Comparison of ENCODE assay signal across 18 cellular contexts in the genomic region with DNA sequence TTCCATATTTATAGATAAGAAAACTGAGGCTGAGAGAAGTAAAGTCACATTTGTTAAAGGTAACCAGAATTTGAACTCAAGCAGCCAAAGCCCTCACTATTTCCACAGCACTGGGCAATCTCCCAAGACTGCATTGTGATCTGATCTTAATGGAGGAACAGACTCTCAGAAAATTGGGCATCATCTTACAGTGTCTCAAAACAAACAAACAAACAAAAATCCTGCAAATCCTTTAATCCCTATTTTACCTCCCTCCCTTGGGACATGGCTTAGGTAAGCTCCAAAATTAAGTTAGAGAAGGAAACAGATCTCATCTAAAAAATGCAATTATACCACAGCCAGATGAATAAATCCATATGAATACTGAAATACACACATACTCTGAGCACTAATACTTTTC. TPM values are rescaled to one million over a fixed set of nuclear protein-coding genes. Genes with fewer than 3 reads are reported as not detected.
A peak's percentile ranks its signal among the peaks of the same experiment; 100 is the strongest.
DNase-seq lines count a peak whose midpoint lies in the region; ATAC-seq and TF ChIP-seq lines count a peak whose summit lies in the region.
"Had no signal": no experiment of that assay in that cellular context is flagged by ENCODE, and none has a peak within 500 bp of the region (broad histone marks: within the 10 kb centered on the region; RNA-seq: fewer than 3 reads in every experiment).

No MANE protein-coding gene starts in this region.

- no peaks in the 10 kb centered on the region for H3K36me3 Mint-ChIP-seq in activated CD4-positive, alpha-beta T cell treated with anti-CD3 and anti-CD28 coated beads, Interleukin-2, amount 10 ng/mL, durations not matched to agents 24 days and 14 days (ENCODE audit: low read depth)
- H3K36me3 Mint-ChIP-seq: activated naive CD4-positive, alpha-beta T cell treated with anti-CD3 and anti-CD28 coated beads, Interleukin-2, amount 50 U/mL, for 72 hours had no signal

- H3K27ac ChIP-seq in OCI-LY7 (ENCODE audit: low read depth, low read length, poor library complexity, severe bottlenecking) (no peak overlapping the region), smooth muscle cell (ENCODE audit: low read depth) (no peak overlapping the region)
- H3K27ac ChIP-seq: body of pancreas, gastroesophageal sphincter, VCaP had no signal

- no peaks in the 10 kb centered on the region for H3F3A ChIP-seq in smooth muscle cell (ENCODE audit: low read depth)

- no peaks in the 10 kb centered on the region for H3K9me3 Mint-ChIP-seq in activated CD4-positive, alpha-beta T cell treated with anti-CD3 and anti-CD28 coated beads, Interleukin-2, amount 10 ng/mL, durations not matched to agents 24 days and 14 days
- H3K9me3 Mint-ChIP-seq: activated CD4-positive, alpha-beta memory T cell treated with anti-CD3 and anti-CD28 coated beads, Interleukin-2, amount 10 ng/mL, durations not matched to agents 7 days and 5 days; activated naive CD4-positive, alpha-beta T cell treated with anti-CD3 and anti-CD28 coated beads, Interleukin-2, amount 50 U/mL, for 72 hours; dendritic cell treated with granulocyte-macrophage colony-stimulating factor and Interleukin-4, amounts not matched to agents 40 ng/mL and 50 ng/mL, for 4 days; T-helper 1 cell treated with Interleukin-12 subunit alpha and Interleukin-12 subunit beta and Interleukin-4 antibody, amounts not matched to agents 30 μg/mL and 1 μg/mL, for 36 hours had no signal

- H4K20me1 ChIP-seq in OCI-LY7 (ENCODE audit: insufficient read depth, low read length) (no peaks in the 10 kb centered on the region), smooth muscle cell (ENCODE audit: low read depth) (no peaks in the 10 kb centered on the region)

- BruUV-seq in OCI-LY7 (replicated peaks; lab: Mats Ljungman, UMichigan): no TSS peak

- H3K4me3 ChIP-seq in OCI-LY7 (ENCODE audit: low read depth, low read length, poor library complexity, severe bottlenecking): peak overlapping the region; percentile 10
- no peak overlapping the region for H3K4me3 ChIP-seq in fibroblast of pulmonary artery (replicated peaks; ENCODE audit: low read depth, low read length)
- no peak overlapping the region for H3K4me3 ChIP-seq in smooth muscle cell
- H3K4me3 ChIP-seq: body of pancreas, gastroesophageal sphincter, GM12878 had no signal

- H3K79me2 ChIP-seq in OCI-LY7 (ENCODE audit: insufficient read depth, low read depth, low read length) (no peaks in the 10 kb centered on the region), smooth muscle cell (ENCODE audit: low read depth) (no peaks in the 10 kb centered on the region)

- H3K36me3 ChIP-seq in OCI-LY7 (ENCODE audit: insufficient read depth, low read length) (no peaks in the 10 kb centered on the region), smooth muscle cell (ENCODE audit: low read depth) (no peaks in the 10 kb centered on the region)
- H3K36me3 ChIP-seq: gastroesophageal sphincter had no signal

- no peak overlapping the region for H3K27ac Mint-ChIP-seq in activated CD4-positive, alpha-beta T cell treated with anti-CD3 and anti-CD28 coated beads, Interleukin-2, amount 10 ng/mL, durations not matched to agents 24 days and 14 days
- H3K27ac Mint-ChIP-seq: activated CD4-positive, alpha-beta memory T cell treated with anti-CD3 and anti-CD28 coated beads, Interleukin-2, amount 10 ng/mL, durations not matched to agents 7 days and 5 days; activated naive CD4-positive, alpha-beta T cell treated with anti-CD3 and anti-CD28 coated beads, Interleukin-2, amount 50 U/mL, for 72 hours; dendritic cell treated with granulocyte-macrophage colony-stimulating factor and Interleukin-4, amounts not matched to agents 40 ng/mL and 50 ng/mL, for 4 days; T-helper 1 cell treated with Interleukin-12 subunit alpha and Interleukin-12 subunit beta and Interleukin-4 antibody, amounts not matched to agents 30 μg/mL and 1 μg/mL, for 36 hours had no signal

- POLR2A ChIA-PET in OCI-LY7 (lab: Charles Lee): interaction anchor here (0.6 to 1.3 kb wide), 5 partner anchors 8 to 165 kb away, joined by 3 to 4 read pairs (median 3); no protein-coding TSS in a partner anchor

- H3K9me2 ChIP-seq in OCI-LY7 (ENCODE audit: insufficient read depth, low read length): no peaks in the 10 kb centered on the region

- no peak for DNase-seq in activated CD4-positive, alpha-beta T cell treated with anti-CD3 and anti-CD28 coated beads, Interleukin-2, amount 10 ng/mL, durations not matched to agents 24 days and 14 days
- DNase-seq in activated CD4-positive, alpha-beta T cell treated with anti-CD3 and anti-CD28 coated beads, Interleukin-2, amount 50 U/mL, for 1 hour: no peak
- no peak for DNase-seq in OCI-LY7 (ENCODE audit: low spot score)
- peak; percentile 45 for DNase-seq in fibroblast of pulmonary artery (ENCODE audit: low read depth)
- no peak for DNase-seq in smooth muscle cell (lab: John Stamatoyannopoulos, UW; ENCODE audit: unreplicated experiment)
- no peak for DNase-seq in left lobe of liver (ENCODE audit: low spot score)
- DNase-seq in NCI-H1930 (lab: John Stamatoyannopoulos, UW): no peak
- no peak for DNase-seq in stimulated activated naive CD4-positive, alpha-beta T cell treated with Interleukin-2 at 50 U/mL for 16 hours (lab: John Stamatoyannopoulos, UW)
- DNase-seq: midbrain, NCI-H187 had no signal

- H2AFZ ChIP-seq in OCI-LY7 (ENCODE audit: low read length) (peak overlapping the region; percentile 90; the same call in 1 of the 2 replicates), smooth muscle cell (ENCODE audit: low read depth) (peak overlapping the region; percentile 68)

- no peak for ATAC-seq in left lobe of liver
- ATAC-seq: body of pancreas, gastroesophageal sphincter had no signal

- H3K9me3 ChIP-seq in OCI-LY7 (ENCODE audit: low read length) (no peaks in the 10 kb centered on the region), smooth muscle cell (replicated peaks; ENCODE audit: low read depth) (no peaks in the 10 kb centered on the region)
- H3K9me3 ChIP-seq: body of pancreas, gastroesophageal sphincter had no signal

- peak overlapping the region; percentile 35 for H3K4me3 Mint-ChIP-seq in activated CD4-positive, alpha-beta T cell treated with anti-CD3 and anti-CD28 coated beads, Interleukin-2, amount 10 ng/mL, durations not matched to agents 24 days and 14 days
- H3K4me3 Mint-ChIP-seq: activated CD4-positive, alpha-beta memory T cell treated with anti-CD3 and anti-CD28 coated beads, Interleukin-2, amount 10 ng/mL, durations not matched to agents 7 days and 5 days; T-helper 1 cell treated with Interleukin-12 subunit alpha and Interleukin-12 subunit beta and Interleukin-4 antibody, amounts not matched to agents 30 μg/mL and 1 μg/mL, for 36 hours had no signal

- peaks cover 32% of the 10 kb centered on the region for H3K27me3 Mint-ChIP-seq in activated CD4-positive, alpha-beta T cell treated with anti-CD3 and anti-CD28 coated beads, Interleukin-2, amount 10 ng/mL, durations not matched to agents 24 days and 14 days

- CTCF ChIA-PET in OCI-LY7 (lab: Charles Lee; ENCODE audit: unreplicated experiment): interaction anchor here (1.3 to 1.7 kb wide), 2 partner anchors 57 to 575 kb away, joined by 6 to 7 read pairs; a partner anchor contains a TSS

- no peaks in the 10 kb centered on the region for H3K27me3 ChIP-seq in smooth muscle cell (ENCODE audit: low read depth)
- H3K27me3 ChIP-seq: body of pancreas had no signal

- H3K4me2 ChIP-seq in OCI-LY7 (ENCODE audit: low read length) (peak overlapping the region; percentile 46), smooth muscle cell (peak overlapping the region; percentile 68)

- peaks cover 26% of the 10 kb centered on the region for H3K4me1 Mint-ChIP-seq in activated CD4-positive, alpha-beta T cell treated with anti-CD3 and anti-CD28 coated beads, Interleukin-2, amount 10 ng/mL, durations not matched to agents 24 days and 14 days

- intact Hi-C loops in activated CD4-positive, alpha-beta T cell treated with anti-CD3 and anti-CD28 coated beads, Interleukin-2, amount 10 ng/mL, durations not matched to agents 24 days and 14 days (cut with micrococcal nuclease): loop anchor here (2.0 to 10.0 kb wide), 4 partner anchors 32 to 407 kb away; a partner anchor contains a TSS
- intact Hi-C loops in OCI-LY7 (cut with micrococcal nuclease; ENCODE audit: unreplicated experiment): loop anchor here (2.0 to 10.0 kb wide), 4 partner anchors 57 to 538 kb away; a partner anchor contains a TSS

- no peak overlapping the region for H3K9ac ChIP-seq in smooth muscle cell (ENCODE audit: low read depth)

- no peaks in the 10 kb centered on the region for H3K4me1 ChIP-seq in OCI-LY7 (ENCODE audit: insufficient read depth, low read length, poor library complexity, severe bottlenecking)
- peaks cover 23% of the 10 kb centered on the region for H3K4me1 ChIP-seq in smooth muscle cell (ENCODE audit: low read depth)

- TF ChIP-seq CTCF in OCI-LY7 (conservative IDR thresholded peaks at IDR 0.05; ENCODE audit: low read length) (no peak), fibroblast of pulmonary artery (IDR thresholded peaks at IDR 0.05; ENCODE audit: low read length, missing control alignments) (no peak), smooth muscle cell (IDR thresholded peaks at IDR 0.05; ENCODE audit: borderline replicate concordance, insufficient read depth, poor library complexity, severe bottlenecking) (no peak)

RNA-seq across cellular contexts. Expression of a gene that starts 57.5 kb away (rescaled TPM):
- total RNA-seq in activated CD4-positive, alpha-beta T cell treated with anti-CD3 and anti-CD28 coated beads, Interleukin-2, amount 10 ng/mL, durations not matched to agents 24 days and 14 days: 24.2 and 24.7 TPM in 2 replicates
- total RNA-seq in OCI-LY7 (2014; rRNA removed; shearing (Covaris generic)): 4.2 and 10.1 TPM in 2 replicates
- total RNA-seq in OCI-LY7 (2022) (13.2 and 15.9 TPM in 2 replicates), smooth muscle cell (34.9 and 41.3 TPM in 2 replicates), left lobe of liver (23.4 TPM)
- 12.3 and 15.3 TPM in 2 replicates for polyA plus RNA-seq in smooth muscle cell

RNA-seq across cellular contexts. Expression of a gene that starts 58.9 kb away (rescaled TPM):
- total RNA-seq in activated CD4-positive, alpha-beta T cell treated with anti-CD3 and anti-CD28 coated beads, Interleukin-2, amount 10 ng/mL, durations not matched to agents 24 days and 14 days: 18.5 and 20.9 TPM in 2 replicates
- total RNA-seq in OCI-LY7 (2014; rRNA removed; shearing (Covaris generic)): 18.7 and 30.8 TPM in 2 replicates
- total RNA-seq in OCI-LY7 (2022) (21.5 and 25.1 TPM in 2 replicates), smooth muscle cell (25.4 and 33.1 TPM in 2 replicates), left lobe of liver (9.0 TPM)
- polyA plus RNA-seq in smooth muscle cell: 9.0 and 10.8 TPM in 2 replicates
